6 cellular contexts compared by ENCODE assay signal in genomic region chr12:125949471-125949870, GRCh38.
"Had no signal": no experiment of that assay in that cellular context is flagged by ENCODE, and none has a peak within 500 bp of the region (broad histone marks: within the 10 kb centered on the region; RNA-seq: fewer than 3 reads in every experiment).

No MANE protein-coding gene starts in this region.

- H3K27ac ChIP-seq: HL-60, KMS-11 had no signal

- H3K4me3 ChIP-seq: K562 had no signal

- H3K9ac ChIP-seq: KMS-11 had no signal

- H3K4me2 ChIP-seq: KMS-11 had no signal

- DNase-seq: IMR-90, KBM-7, KG1 had no signal
